18 cellular contexts compared by ENCODE assay signal in the genomic region with DNA sequence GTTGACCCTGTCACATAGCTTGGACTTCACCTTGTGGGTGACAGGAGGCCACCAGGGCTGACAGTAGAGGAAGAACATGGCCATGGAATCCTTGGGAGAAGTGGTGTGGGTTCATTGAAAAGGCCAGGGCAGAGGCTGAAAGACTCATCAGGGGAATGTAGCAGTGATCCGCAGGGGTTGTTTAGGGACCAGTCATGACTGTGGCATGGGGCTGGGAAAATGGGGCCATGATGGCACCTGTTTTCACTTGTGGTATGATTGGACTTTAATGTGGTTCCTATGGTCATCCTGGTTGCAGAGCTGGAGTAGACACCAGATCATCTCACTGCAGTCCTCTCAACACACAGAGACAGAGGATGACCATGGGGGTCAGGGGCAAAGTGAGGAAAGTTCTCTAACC.
"Had no signal": no experiment of that assay in that cellular context is flagged by ENCODE, and none has a peak within 500 bp of the region (broad histone marks: within the 10 kb centered on the region; RNA-seq: fewer than 3 reads in every experiment).

No MANE protein-coding gene starts in this region.

- H3K4me3 Mint-ChIP-seq: effector memory CD8-positive, alpha-beta T cell; memory B cell; mesothelial cell of epicardium; natural killer cell treated with Interleukin-12 subunit alpha and Interleukin-12 subunit beta and Interleukin-15 and Interleukin-18, amount 100 ng/mL, for 72 hours; stimulated activated memory B cell treated with anti-CD40 and anti-IgM and Interleukin-4, amounts not matched to agents 10 μg/mL and 1 μg/mL and 100 μg/mL, for 72 hours; stimulated activated naive CD8-positive, alpha-beta T cell treated with anti-CD3 and anti-CD28 coated beads, Interleukin-15, Interleukin-2, amounts not matched to agents 100 ng/mL and 50 ng/mL, for 24 hours had no signal

- H3K4me1 Mint-ChIP-seq: mesothelial cell of epicardium; stimulated activated memory B cell treated with anti-CD40 and anti-IgM and Interleukin-4, amounts not matched to agents 10 μg/mL and 1 μg/mL and 100 μg/mL, for 72 hours had no signal

- H3K9me3 Mint-ChIP-seq: effector memory CD8-positive, alpha-beta T cell had no signal

- H3K27ac Mint-ChIP-seq: effector memory CD8-positive, alpha-beta T cell; memory B cell; mesothelial cell of epicardium; natural killer cell treated with Interleukin-12 subunit alpha and Interleukin-12 subunit beta and Interleukin-15 and Interleukin-18, amount 100 ng/mL, for 72 hours; stimulated activated memory B cell treated with anti-CD40 and anti-IgM and Interleukin-4, amounts not matched to agents 10 μg/mL and 1 μg/mL and 100 μg/mL, for 72 hours; stimulated activated naive CD8-positive, alpha-beta T cell treated with anti-CD3 and anti-CD28 coated beads, Interleukin-15, Interleukin-2, amounts not matched to agents 100 ng/mL and 50 ng/mL, for 24 hours had no signal

- DNase-seq: central memory CD4-positive, alpha-beta T cell; effector memory CD8-positive, alpha-beta T cell; esophagus squamous epithelium; foreskin fibroblast; glutamatergic neuron; left ventricle myocardium inferior; lower lobe of right lung; occipital lobe; psoas muscle; retina; stimulated activated CD4-positive, alpha-beta T cell treated with anti-CD3 and anti-CD28 coated beads, Interleukin-4, amount 100 ng/mL, for 24 hours; upper lobe of left lung had no signal

- ATAC-seq: effector memory CD8-positive, alpha-beta T cell; gastroesophageal sphincter; lower lobe of right lung; natural killer cell treated with Interleukin-12 subunit alpha and Interleukin-12 subunit beta and Interleukin-15 and Interleukin-18, amount 100 ng/mL, for 72 hours; psoas muscle; stimulated activated memory B cell treated with anti-CD40 and anti-IgM and Interleukin-4, amounts not matched to agents 10 μg/mL and 1 μg/mL and 100 μg/mL, for 72 hours had no signal

- H3K36me3 Mint-ChIP-seq: stimulated activated memory B cell treated with anti-CD40 and anti-IgM and Interleukin-4, amounts not matched to agents 10 μg/mL and 1 μg/mL and 100 μg/mL, for 72 hours had no signal
